Comparison of ENCODE assay signal across 11 cellular contexts in the genomic region with DNA sequence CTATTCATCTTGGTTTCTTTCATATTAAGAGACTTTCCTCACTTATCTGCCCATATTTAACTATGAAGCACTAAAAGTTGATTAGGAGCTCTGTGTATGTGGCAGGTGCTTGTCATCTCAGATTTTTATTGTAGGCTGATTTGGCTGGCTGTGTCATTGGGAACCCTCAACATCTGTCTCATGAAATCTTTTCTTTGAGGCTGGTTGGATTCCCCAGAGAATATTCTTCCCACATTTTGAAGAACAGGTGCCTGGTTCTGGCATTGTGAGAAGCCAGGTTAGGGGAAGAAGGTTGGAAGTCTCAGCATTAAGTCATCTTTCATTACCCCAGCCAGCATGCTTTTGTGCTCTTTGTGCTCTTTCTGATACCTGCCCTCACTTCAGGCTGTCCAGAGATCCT.
"Had no signal": no experiment of that assay in that cellular context is flagged by ENCODE, and none has a peak within 500 bp of the region (broad histone marks: within the 10 kb centered on the region; RNA-seq: fewer than 3 reads in every experiment).

No MANE protein-coding gene starts in this region.

- H3K4me3 Mint-ChIP-seq: activated B cell treated with CpG ODN at 0.5 μM for 24 hours; activated CD4-positive, alpha-beta T cell treated with anti-CD3 and anti-CD28 coated beads, Interleukin-2, amount 10 ng/mL, durations not matched to agents 7 days and 5 days; activated naive CD4-positive, alpha-beta T cell treated with anti-CD3 and anti-CD28 coated beads, Interleukin-2, amount 50 U/mL, for 24 hours; T-cell had no signal

- H3K27me3 Mint-ChIP-seq: activated B cell treated with CpG ODN at 0.5 μM for 24 hours; activated CD4-positive, alpha-beta T cell treated with anti-CD3 and anti-CD28 coated beads, Interleukin-2, amount 10 ng/mL, durations not matched to agents 7 days and 5 days; activated naive CD4-positive, alpha-beta T cell treated with anti-CD3 and anti-CD28 coated beads, Interleukin-2, amount 50 U/mL, for 24 hours; T-cell had no signal

- ATAC-seq: T-cell had no signal

- H3K9me3 Mint-ChIP-seq: activated B cell treated with CpG ODN at 0.5 μM for 24 hours; activated CD4-positive, alpha-beta T cell treated with anti-CD3 and anti-CD28 coated beads, Interleukin-2, amount 10 ng/mL, durations not matched to agents 7 days and 5 days; activated naive CD4-positive, alpha-beta T cell treated with anti-CD3 and anti-CD28 coated beads, Interleukin-2, amount 50 U/mL, for 24 hours; T-cell had no signal

- H3K27ac Mint-ChIP-seq: activated B cell treated with CpG ODN at 0.5 μM for 24 hours; activated CD4-positive, alpha-beta T cell treated with anti-CD3 and anti-CD28 coated beads, Interleukin-2, amount 10 ng/mL, durations not matched to agents 7 days and 5 days; activated naive CD4-positive, alpha-beta T cell treated with anti-CD3 and anti-CD28 coated beads, Interleukin-2, amount 50 U/mL, for 24 hours; T-cell had no signal

- DNase-seq: activated B cell treated with CpG ODN at 0.5 μM for 24 hours; activated CD4-positive, alpha-beta T cell treated with anti-CD3 and anti-CD28 coated beads, Interleukin-2, amount 10 ng/mL, durations not matched to agents 7 days and 5 days; activated T-cell treated with anti-CD3 and anti-CD28 coated beads for 4 hours; central memory CD4-positive, alpha-beta T cell; effector memory CD4-positive, alpha-beta T cell; hippocampal formation; small intestine; T-cell had no signal

- H3K27ac ChIP-seq: epithelial cell of prostate, neutrophil had no signal
